22 cellular contexts compared by ENCODE assay signal in the genomic region with DNA sequence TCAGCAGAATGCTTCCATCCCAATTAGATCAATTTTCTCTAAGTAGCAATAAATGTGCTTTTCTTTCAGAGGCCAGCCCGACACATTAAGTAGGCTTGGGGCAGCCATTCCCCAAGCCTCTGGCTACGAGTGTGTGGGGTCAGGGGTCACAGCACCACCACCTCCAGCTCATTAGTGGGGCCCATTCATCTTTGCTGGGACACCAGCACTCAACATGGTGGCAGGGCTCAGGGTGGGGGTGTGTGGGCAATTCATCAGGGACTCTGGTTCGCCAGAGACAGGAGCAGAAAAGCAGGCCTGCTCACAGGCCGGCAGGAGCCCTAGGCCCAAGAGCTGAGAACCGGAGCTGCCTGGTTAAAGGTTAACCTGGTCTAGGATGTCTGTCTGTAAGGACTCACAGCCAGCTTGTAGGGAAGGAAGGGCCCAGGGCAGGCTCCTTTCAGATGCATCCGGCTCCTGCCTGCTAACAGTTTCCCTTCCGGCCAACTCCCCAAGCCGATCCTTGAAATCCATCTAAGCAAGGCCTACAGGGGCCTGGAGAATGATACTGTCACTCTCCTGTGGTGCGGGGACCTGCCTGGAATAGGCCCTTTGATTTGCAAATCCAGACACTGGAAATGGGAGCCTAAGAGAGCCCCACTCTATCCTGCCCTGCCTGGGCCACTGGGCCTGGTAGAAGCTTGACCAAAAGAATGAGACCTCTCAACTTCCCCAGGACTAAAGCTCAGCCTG.
DNase-seq lines count a peak whose midpoint lies in the region; ATAC-seq and TF ChIP-seq lines count a peak whose summit lies in the region.
"Had no signal": no experiment of that assay in that cellular context is flagged by ENCODE, and none has a peak within 500 bp of the region (broad histone marks: within the 10 kb centered on the region; RNA-seq: fewer than 3 reads in every experiment).

No MANE protein-coding gene starts in this region.

- H3K4me3 Mint-ChIP-seq in brain: no peak overlapping the region
- H3K4me3 Mint-ChIP-seq: activated T-cell treated with anti-CD3 and anti-CD28 coated beads, Interleukin-2, amount 50 U/mL, for 72 hours; naive thymus-derived CD8-positive, alpha-beta T cell; stimulated activated naive B cell treated with anti-CD40 and anti-IgM and Interleukin-4, amounts not matched to agents 10 μg/mL and 1 μg/mL and 100 μg/mL, for 72 hours had no signal

- H3K27ac ChIP-seq in HCT116 (ENCODE audit: low read depth, low read length): no peak overlapping the region
- H3K27ac ChIP-seq in stomach smooth muscle (ENCODE audit: low read length): peak overlapping the region; percentile 6
- no peak overlapping the region for H3K27ac ChIP-seq in esophagus muscularis mucosa (replicated peaks in 1 of 4)
- H3K27ac ChIP-seq: SJCRH30, spleen had no signal

- H3K9ac ChIP-seq in HCT116 (ENCODE audit: low read length) (no peak overlapping the region), stomach smooth muscle (ENCODE audit: low read length in 2 of 2) (no peak overlapping the region)

- H3K27me3 ChIP-seq in HCT116 (ENCODE audit: insufficient read depth, low read length) (no peaks in the 10 kb centered on the region), stomach smooth muscle (ENCODE audit: control insufficient read depth in 1 of 2, insufficient read depth in 2 of 2, low read length in 2 of 2) (no peaks in the 10 kb centered on the region), esophagus muscularis mucosa (no peaks in the 10 kb centered on the region)
- H3K27me3 ChIP-seq: right atrium auricular region, spleen had no signal

- H3K9me3 Mint-ChIP-seq in brain: peaks cover 0 to 6% (median 2%) of the 10 kb centered on the region in 5 experiments
- H3K9me3 Mint-ChIP-seq: naive thymus-derived CD8-positive, alpha-beta T cell; stimulated activated naive B cell treated with anti-CD40 and anti-IgM and Interleukin-4, amounts not matched to agents 10 μg/mL and 1 μg/mL and 100 μg/mL, for 72 hours had no signal

- peaks cover 7 to 14% of the 10 kb centered on the region in 2 experiments; a peak in 3 of 4 replicates for H3K4me1 ChIP-seq in HCT116 (ENCODE audit: control insufficient read depth in 1 of 2, insufficient read depth in 2 of 2, low read length in 2 of 2)
- H3K4me1 ChIP-seq in stomach smooth muscle (ENCODE audit: control insufficient read depth, insufficient read depth, low read length): peaks cover 23% of the 10 kb centered on the region
- H3K4me1 ChIP-seq in esophagus muscularis mucosa: peaks cover 10 to 26% (median 21%) of the 10 kb centered on the region in 4 donors
- H3K4me1 ChIP-seq: SJCRH30, spleen had no signal

- H2AFZ ChIP-seq in HCT116 (ENCODE audit: low read depth, low read length, poor library complexity, severe bottlenecking): no peak overlapping the region

- H3K36me3 ChIP-seq in HCT116 (ENCODE audit: control insufficient read depth in 1 of 2, insufficient read depth in 2 of 2, low read length in 2 of 2): no peaks in the 10 kb centered on the region
- no peaks in the 10 kb centered on the region for H3K36me3 ChIP-seq in stomach smooth muscle (ENCODE audit: control insufficient read depth in 2 of 2, insufficient read depth in 2 of 2, low read length in 2 of 2)
- H3K36me3 ChIP-seq in esophagus muscularis mucosa: no peaks in the 10 kb centered on the region
- H3K36me3 ChIP-seq: right atrium auricular region, SJCRH30, spleen had no signal

- H3K9me3 ChIP-seq in HCT116 (ENCODE audit: control insufficient read depth in 1 of 2, insufficient read depth in 1 of 2, low read depth in 1 of 2, low read length in 2 of 2) (no peaks in the 10 kb centered on the region), stomach smooth muscle (ENCODE audit: control insufficient read depth in 2 of 2, low read length in 2 of 2) (no peaks in the 10 kb centered on the region), esophagus muscularis mucosa (no peaks in the 10 kb centered on the region)
- H3K9me3 ChIP-seq: right atrium auricular region, SJCRH30, spleen had no signal

- no peaks in the 10 kb centered on the region for H3K36me3 Mint-ChIP-seq in brain
- H3K36me3 Mint-ChIP-seq: naive thymus-derived CD8-positive, alpha-beta T cell; stimulated activated naive B cell treated with anti-CD40 and anti-IgM and Interleukin-4, amounts not matched to agents 10 μg/mL and 1 μg/mL and 100 μg/mL, for 72 hours had no signal

- DNase-seq in HCT116 (ENCODE audit: low read depth, low spot score) (no peak), left kidney (ENCODE audit: low read depth, low spot score) (peak; percentile 24), esophagus muscularis mucosa (ENCODE audit: extremely low spot score) (no peak), GM13976 (ENCODE audit: low spot score) (no peak), erythroblast (lab: John Stamatoyannopoulos, UW) (no peak)
- DNase-seq: activated CD4-positive, alpha-beta T cell treated with anti-CD3 and anti-CD28 coated beads, Interleukin-2, amount 50 U/mL, for 4 hours; activated naive CD4-positive, alpha-beta T cell; activated T-cell treated with anti-CD3 and anti-CD28 coated beads, Interleukin-2, amount 50 U/mL, for 72 hours; cortex of kidney; naive thymus-derived CD8-positive, alpha-beta T cell; NCI-H1105 treated with DMSO at 0.1 percent for 48 hours; NCI-H2081 treated with DMSO at 0.1 percent for 48 hours; NCI-H774; SJCRH30; spleen; stimulated activated CD4-positive, alpha-beta T cell treated with anti-CD3 and anti-CD28 coated beads, Interleukin-4, amount 100 ng/mL, for 4 hours; stimulated activated naive B cell treated with anti-CD40 and anti-IgM and Interleukin-4, amounts not matched to agents 10 μg/mL and 1 μg/mL and 100 μg/mL, for 72 hours; T-helper 1 cell had no signal

- no peak for TF ChIP-seq EP300 in esophagus muscularis mucosa (IDR thresholded peaks at IDR 0.05)

- CTCF ChIA-PET in HCT116 (lab: Charles Lee): no interaction called here

- peak overlapping the region in 3 of 5 experiments; percentile 12 to 72 (median 68) for H3K27ac Mint-ChIP-seq in brain
- H3K27ac Mint-ChIP-seq: activated T-cell treated with anti-CD3 and anti-CD28 coated beads, Interleukin-2, amount 50 U/mL, for 72 hours; stimulated activated naive B cell treated with anti-CD40 and anti-IgM and Interleukin-4, amounts not matched to agents 10 μg/mL and 1 μg/mL and 100 μg/mL, for 72 hours had no signal

- no peak for TF ChIP-seq POLR2A in HCT116 (IDR thresholded peaks at IDR 0.05; ENCODE audit: borderline replicate concordance, extremely low read depth, insufficient read depth, insufficient read length)
- TF ChIP-seq POLR2A in esophagus muscularis mucosa (IDR thresholded peaks at IDR 0.05; ENCODE audit: low read depth): no peak
- TF ChIP-seq POLR2A in erythroblast (IDR thresholded peaks at IDR 0.05; ENCODE audit: low read length): no peak

- POLR2A ChIA-PET in HCT116 (lab: Charles Lee): no interaction called here

- ATAC-seq in HCT116: no peak
- no peak for ATAC-seq in GM19035 (IDR thresholded peaks at IDR 0.05; ENCODE audit: unreplicated experiment)
- ATAC-seq: activated T-cell treated with anti-CD3 and anti-CD28 coated beads, Interleukin-2, amount 50 U/mL, for 72 hours; naive thymus-derived CD8-positive, alpha-beta T cell; stimulated activated naive B cell treated with anti-CD40 and anti-IgM and Interleukin-4, amounts not matched to agents 10 μg/mL and 1 μg/mL and 100 μg/mL, for 72 hours had no signal

- peaks cover 20% of the 10 kb centered on the region for H3K4me1 Mint-ChIP-seq in brain
- H3K4me1 Mint-ChIP-seq: naive thymus-derived CD8-positive, alpha-beta T cell; stimulated activated naive B cell treated with anti-CD40 and anti-IgM and Interleukin-4, amounts not matched to agents 10 μg/mL and 1 μg/mL and 100 μg/mL, for 72 hours had no signal

- in situ Hi-C loops in GM13976 (cut with MboI; ENCODE audit: low sequenced_read_pairs, unreplicated experiment): no loop called here

- 94% methylated on average over 3 of the region's 9 CpGs for WGBS in esophagus muscularis mucosa

- no peak for TF ChIP-seq RAD21 in HCT116 (IDR thresholded peaks at IDR 0.05; ENCODE audit: low read depth)

- H3K9me2 ChIP-seq in HCT116 (ENCODE audit: insufficient read depth): no peaks in the 10 kb centered on the region

- H3K4me2 ChIP-seq in HCT116 (ENCODE audit: low read length): peak overlapping the region; percentile 48; the same call in 1 of the 2 replicates

- BruUV-seq in HCT116 (replicated peaks; lab: Mats Ljungman, UMichigan): no TSS peak

- RAD21 ChIA-PET in HCT116 (lab: Charles Lee; ENCODE audit: low non-redundant PET in 1 of 2, low total read pairs in 2 of 2, uncharacterized antibody in 2 of 2, unreplicated experiment in 2 of 2): no interaction called here

- H3K27me3 Mint-ChIP-seq in brain: peaks cover 4% of the 10 kb centered on the region
- H3K27me3 Mint-ChIP-seq: naive thymus-derived CD8-positive, alpha-beta T cell had no signal

- intact Hi-C loops in HCT116 (cut with micrococcal nuclease) (no loop called here), esophagus muscularis mucosa (cut with DNase I) (no loop called here)

- no peaks in the 10 kb centered on the region for H4K20me1 ChIP-seq in HCT116 (ENCODE audit: insufficient read depth)

- no peak overlapping the region for H3K4me3 ChIP-seq in HCT116 (replicated peaks in 1 of 2; ENCODE audit: low read depth in 1 of 2, low read length in 2 of 2)
- H3K4me3 ChIP-seq in stomach smooth muscle (ENCODE audit: low read length in 2 of 2): peak overlapping the region in 1 of 2 donors; percentile 29
- H3K4me3 ChIP-seq in esophagus muscularis mucosa: no peak overlapping the region
- H3K4me3 ChIP-seq: right atrium auricular region, SJCRH30, spleen had no signal

- no peaks in the 10 kb centered on the region for H3K79me2 ChIP-seq in HCT116 (ENCODE audit: insufficient read depth, low read length)

- TF ChIP-seq CTCF in HCT116 (IDR thresholded peaks at IDR 0.05 in 2 of 3, conservative IDR thresholded peaks at IDR 0.05 in 1 of 3; ENCODE audit: borderline replicate concordance in 1 of 3, insufficient read depth in 1 of 3, low read depth in 2 of 3, low read length in 2 of 3): no peak
- no peak for TF ChIP-seq CTCF in brain (conservative IDR thresholded peaks at IDR 0.05)
- TF ChIP-seq CTCF in esophagus muscularis mucosa (IDR thresholded peaks at IDR 0.05): no peak
- TF ChIP-seq CTCF in GM13976 (IDR thresholded peaks at IDR 0.05; ENCODE audit: borderline replicate concordance, control extremely low read depth, extremely low read depth, insufficient read depth, missing control alignments): no peak

TF ChIP-seq in HCT116, 20 proteins besides CTCF, POLR2A, EP300 and RAD21 (continues in another document):
- TF ChIP-seq CEBPB (IDR thresholded peaks at IDR 0.05; ENCODE audit: low read depth) (no peak), ZFX (IDR thresholded peaks at IDR 0.05) (no peak), YY1 (IDR thresholded peaks at IDR 0.05; ENCODE audit: extremely low read depth, insufficient replicate concordance, low read depth, low read length) (no peak)
